Comparison of ENCODE assay signal across 18 cellular contexts in genomic region chr20:50589548-50590347, GRCh38.
"Had no signal": no experiment of that assay in that cellular context is flagged by ENCODE, and none has a peak within 500 bp of the region (broad histone marks: within the 10 kb centered on the region; RNA-seq: fewer than 3 reads in every experiment).

No MANE protein-coding gene starts in this region.

- H3K9me3 Mint-ChIP-seq: activated CD4-positive, alpha-beta T cell treated with anti-CD3 and anti-CD28 coated beads, Interleukin-2, amount 10 ng/mL, durations not matched to agents 24 days and 14 days; naive thymus-derived CD4-positive, alpha-beta T cell had no signal

- DNase-seq: activated CD4-positive, alpha-beta T cell treated with anti-CD3 and anti-CD28 coated beads, Interleukin-2, amount 10 ng/mL, durations not matched to agents 24 days and 14 days; activated CD4-positive, CD25-positive, alpha-beta regulatory T cell; activated CD8-positive, alpha-beta memory T cell treated with anti-CD3 and anti-CD28 coated beads, Interleukin-2, amount 50 U/mL, for 4 hours; activated CD8-positive, alpha-beta T cell treated with anti-CD3 and anti-CD28 coated beads, Interleukin-2, amount 10 ng/mL, durations not matched to agents 7 days and 5 days; caudate nucleus; cortex of kidney; effector CD8-positive, alpha-beta T cell; foreskin keratinocyte; heart left ventricle; mucosa of descending colon; naive thymus-derived CD4-positive, alpha-beta T cell; pancreas; stimulated activated naive CD4-positive, alpha-beta T cell; T-helper 2 cell; trophoblast cell had no signal

- H3K27ac ChIP-seq: foreskin keratinocyte, heart left ventricle, pancreas, suprapubic skin had no signal

- H3K4me3 ChIP-seq: heart left ventricle, mucosa of descending colon, pancreas, suprapubic skin had no signal

- H3K4me1 ChIP-seq: foreskin keratinocyte had no signal

- H3K4me3 Mint-ChIP-seq: activated CD4-positive, alpha-beta T cell treated with anti-CD3 and anti-CD28 coated beads, Interleukin-2, amount 10 ng/mL, durations not matched to agents 24 days and 14 days; activated CD8-positive, alpha-beta T cell treated with anti-CD3 and anti-CD28 coated beads, Interleukin-2, amount 10 ng/mL, durations not matched to agents 7 days and 5 days; naive thymus-derived CD4-positive, alpha-beta T cell had no signal

- ATAC-seq: activated CD8-positive, alpha-beta T cell treated with anti-CD3 and anti-CD28 coated beads, Interleukin-2, amount 10 ng/mL, durations not matched to agents 7 days and 5 days; foreskin keratinocyte; heart left ventricle; mucosa of descending colon; naive thymus-derived CD4-positive, alpha-beta T cell; pancreas had no signal

- H3K27me3 Mint-ChIP-seq: activated CD4-positive, alpha-beta T cell treated with anti-CD3 and anti-CD28 coated beads, Interleukin-2, amount 10 ng/mL, durations not matched to agents 24 days and 14 days; naive thymus-derived CD4-positive, alpha-beta T cell had no signal

- FAIRE-seq: endothelial cell of umbilical vein, pancreas, TTC549 had no signal

- H3K27ac Mint-ChIP-seq: activated CD4-positive, alpha-beta T cell treated with anti-CD3 and anti-CD28 coated beads, Interleukin-2, amount 10 ng/mL, durations not matched to agents 24 days and 14 days; activated CD8-positive, alpha-beta T cell treated with anti-CD3 and anti-CD28 coated beads, Interleukin-2, amount 10 ng/mL, durations not matched to agents 7 days and 5 days had no signal

- H3K36me3 ChIP-seq: pancreas had no signal

- H3K4me1 Mint-ChIP-seq: activated CD4-positive, alpha-beta T cell treated with anti-CD3 and anti-CD28 coated beads, Interleukin-2, amount 10 ng/mL, durations not matched to agents 24 days and 14 days had no signal

- H3K9me3 ChIP-seq: heart left ventricle, mucosa of descending colon, pancreas, suprapubic skin had no signal
